In the genomic region with DNA sequence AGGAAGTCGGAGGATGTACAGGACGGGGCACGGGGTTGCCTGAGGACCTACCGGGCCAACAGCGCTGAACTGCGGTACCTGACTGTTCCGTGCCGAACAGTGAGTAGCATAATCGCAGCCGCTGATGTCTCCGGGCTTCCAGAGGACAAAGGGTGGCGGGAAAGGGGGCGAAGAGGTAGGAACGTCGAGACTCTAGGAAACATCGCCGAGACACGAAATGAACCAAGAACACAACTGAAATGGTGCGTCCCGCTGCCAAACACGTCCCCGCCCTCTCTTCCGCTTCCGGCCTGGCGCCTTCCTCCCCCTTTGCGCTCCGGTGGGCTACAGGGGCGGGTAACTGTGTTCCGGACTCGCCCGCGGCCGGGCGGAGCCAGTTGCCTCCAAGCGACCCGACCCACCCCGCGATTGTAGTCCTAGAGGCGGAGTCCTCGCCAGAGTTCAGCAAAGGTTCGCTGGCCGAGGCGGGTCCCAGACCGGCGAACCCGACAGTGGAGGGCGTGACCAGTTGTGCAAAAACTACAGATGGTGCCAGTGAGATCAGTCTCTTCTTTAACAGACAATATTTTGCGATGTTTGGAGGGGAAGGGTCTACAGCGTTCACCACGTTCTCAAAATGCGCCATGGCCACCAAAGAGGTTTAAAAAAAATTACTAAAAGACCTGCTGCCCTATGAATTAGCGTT, we compare ENCODE assay signal across 8 cellular contexts. TPM values are rescaled to one million over a fixed set of nuclear protein-coding genes. Genes with fewer than 3 reads are reported as not detected.
DNase-seq lines count a peak whose midpoint lies in the region; ATAC-seq and TF ChIP-seq lines count a peak whose summit lies in the region.

MRPS31 (minus strand) TSS at position 257 of the 685 bp plus-strand sequence; CDS start at position 203, 54 bp downstream.

- H3K4me3 ChIP-seq in NT2/D1 (ENCODE audit: insufficient read length, low read depth), result peak within 1 kb of the TSS; percentile 98
- peak within 1 kb of the TSS; percentile 98 for H3K4me3 ChIP-seq in endodermal cell (ENCODE audit: low read length)

- peak within 1 kb of the TSS; percentile 96 for H3K27ac Mint-ChIP-seq in activated CD8-positive, alpha-beta memory T cell treated with anti-CD3 and anti-CD28 coated beads, Interleukin-2, amount 10 ng/mL, durations not matched to agents 7 days and 5 days
- peak within 1 kb of the TSS; percentile 96 for H3K27ac Mint-ChIP-seq in endodermal cell

- H3K4me1 ChIP-seq in NT2/D1 (ENCODE audit: insufficient read depth, insufficient read length), result no peaks in the 10 kb centered on the region
- H3K4me1 ChIP-seq in endodermal cell (ENCODE audit: control insufficient read depth, insufficient read depth, low read length), result no peaks in the 10 kb centered on the region

- peaks cover 4% of the 10 kb centered on the region for H3K36me3 Mint-ChIP-seq in activated CD8-positive, alpha-beta memory T cell treated with anti-CD3 and anti-CD28 coated beads, Interleukin-2, amount 10 ng/mL, durations not matched to agents 7 days and 5 days
- H3K36me3 Mint-ChIP-seq in endodermal cell (ENCODE audit: low read depth), result peaks cover 7% of the 10 kb centered on the region

- peak within 1 kb of the TSS; percentile 97 for H3K9ac ChIP-seq in NT2/D1 (ENCODE audit: insufficient read length, low read depth)
- H3K9ac ChIP-seq in endodermal cell (ENCODE audit: extremely low read depth, low read length, poor library complexity, severe bottlenecking), result peak within 1 kb of the TSS; percentile 71

- DNase-seq in COR-L47 (lab: John Stamatoyannopoulos, UW) (peak; percentile 89), HUDEP-2 (lab: John Stamatoyannopoulos, UW; ENCODE audit: unreplicated experiment in 76 of 76) (peak in 75 of 76 experiments; percentile 63 to 98 (median 94)), NT2/D1 (ENCODE audit: low read depth, low spot score) (peak; percentile 86), endodermal cell (peak; percentile 99), mesenteric fat pad (ENCODE audit: low spot score) (peak; percentile 98)
- peak; percentile 98 for DNase-seq in activated CD8-positive, alpha-beta memory T cell treated with anti-CD3 and anti-CD28 coated beads, Interleukin-2, amount 10 ng/mL, durations not matched to agents 7 days and 5 days
- DNase-seq in stimulated activated CD8-positive, alpha-beta memory T cell treated with anti-CD3 and anti-CD28 coated beads, Interleukin-15, amount 100 ng/mL, for 24 hours (ENCODE audit: low read depth), result peak; percentile 88

- no peak for TF ChIP-seq CTCF in endodermal cell (conservative IDR thresholded peaks at IDR 0.05)

- WGBS in endodermal cell (ENCODE audit: insufficient coverage in 1 of 2, insufficient read length in 1 of 2), 2 experiments, result 1 to 5% methylated on average over 30 to 52 of the region's 52 CpGs

- peaks cover 37% of the 10 kb centered on the region for H3K4me1 Mint-ChIP-seq in activated CD8-positive, alpha-beta memory T cell treated with anti-CD3 and anti-CD28 coated beads, Interleukin-2, amount 10 ng/mL, durations not matched to agents 7 days and 5 days
- H3K4me1 Mint-ChIP-seq in endodermal cell, result peaks cover 8% of the 10 kb centered on the region

- H3K36me3 ChIP-seq in NT2/D1 (ENCODE audit: insufficient read depth, insufficient read length, low read length), result peaks cover 6% of the 10 kb centered on the region
- peaks cover 8% of the 10 kb centered on the region for H3K36me3 ChIP-seq in endodermal cell (ENCODE audit: control insufficient read depth, insufficient read depth, low read length)

- H3K9me3 ChIP-seq in NT2/D1 (ENCODE audit: insufficient read depth, low read length) (no peaks in the 10 kb centered on the region), endodermal cell (ENCODE audit: control insufficient read depth, low read length) (no peaks in the 10 kb centered on the region)

- H3K4me3 Mint-ChIP-seq in activated CD8-positive, alpha-beta memory T cell treated with anti-CD3 and anti-CD28 coated beads, Interleukin-2, amount 10 ng/mL, durations not matched to agents 7 days and 5 days, result peak within 1 kb of the TSS; percentile 97
- peak within 1 kb of the TSS; percentile 98 for H3K4me3 Mint-ChIP-seq in endodermal cell

- H3K27me3 ChIP-seq in NT2/D1 (ENCODE audit: insufficient read depth, insufficient read length), result no peaks in the 10 kb centered on the region
- H3K27me3 ChIP-seq in endodermal cell (ENCODE audit: control insufficient read depth, insufficient read depth, low read length, poor library complexity, severe bottlenecking), result no peaks in the 10 kb centered on the region

- peak; percentile 97 for ATAC-seq in GM21381 (IDR thresholded peaks at IDR 0.05; ENCODE audit: unreplicated experiment)
- ATAC-seq in activated CD8-positive, alpha-beta memory T cell treated with anti-CD3 and anti-CD28 coated beads, Interleukin-2, amount 10 ng/mL, durations not matched to agents 7 days and 5 days, result peak; percentile 100

- H3K9me3 Mint-ChIP-seq in activated CD8-positive, alpha-beta memory T cell treated with anti-CD3 and anti-CD28 coated beads, Interleukin-2, amount 10 ng/mL, durations not matched to agents 7 days and 5 days (ENCODE audit: low read depth), result no peaks in the 10 kb centered on the region
- H3K9me3 Mint-ChIP-seq in endodermal cell, result no peaks in the 10 kb centered on the region

- CTCF ChIA-PET in activated CD8-positive, alpha-beta memory T cell treated with anti-CD3 and anti-CD28 coated beads, Interleukin-2, amount 10 ng/mL, durations not matched to agents 7 days and 5 days (lab: Charles Lee), result interaction anchor here (0.9 to 3.1 kb wide), 2 partner anchors 17 to 828 kb away, joined by 4 to 12 read pairs; no protein-coding TSS in a partner anchor

- H3K27me3 Mint-ChIP-seq in activated CD8-positive, alpha-beta memory T cell treated with anti-CD3 and anti-CD28 coated beads, Interleukin-2, amount 10 ng/mL, durations not matched to agents 7 days and 5 days, result no peaks in the 10 kb centered on the region
- no peaks in the 10 kb centered on the region for H3K27me3 Mint-ChIP-seq in endodermal cell (ENCODE audit: insufficient read depth)

- H3K27ac ChIP-seq in endodermal cell (ENCODE audit: low read depth, low read length), result peak within 1 kb of the TSS; percentile 62

RNA-seq across cellular contexts. Expression of gene MRPS31, which starts in this region (rescaled TPM):
- total RNA-seq in activated CD8-positive, alpha-beta memory T cell treated with anti-CD3 and anti-CD28 coated beads, Interleukin-2, amount 10 ng/mL, durations not matched to agents 7 days and 5 days, result 10 to 100 TPM; 35.0 to 37.1 TPM
- total RNA-seq in endodermal cell, result 10 to 100 TPM; 32.0 to 38.7 TPM
- polyA plus RNA-seq in endodermal cell (2013, experiment 1 of 2), result 38.8 TPM
- 33.9 TPM for polyA plus RNA-seq in endodermal cell (2013, experiment 2 of 2)
- total RNA-seq in mesenteric fat pad, result 16.3 TPM

Comparison
In these comparisons a context has a peak if more than half of its experiments do, and no peak if none do; other contexts are left out.
1. Peak in every context shown above with its lines: DNase-seq, ATAC-seq, H3K4me3 ChIP-seq and H3K27ac ChIP-seq.